Comparison of ENCODE assay signal across 22 cellular contexts in genomic region chr1:93569479-93569878, GRCh38.
"Had no signal": no experiment of that assay in that cellular context is flagged by ENCODE, and none has a peak within 500 bp of the region (broad histone marks: within the 10 kb centered on the region; RNA-seq: fewer than 3 reads in every experiment).

No MANE protein-coding gene starts in this region.

- ATAC-seq: activated naive CD8-positive, alpha-beta T cell treated with anti-CD3 and anti-CD28 coated beads, Interleukin-2, amount 50 U/mL, for 24 hours; activated T-cell treated with anti-CD3 and anti-CD28 coated beads, Interleukin-2, amount 50 U/mL, for 72 hours; esophagus mucosa; pancreas; right cardiac atrium had no signal

- H3K27me3 Mint-ChIP-seq: activated CD4-positive, alpha-beta memory T cell treated with anti-CD3 and anti-CD28 coated beads, Interleukin-2, amount 10 ng/mL, durations not matched to agents 7 days and 5 days; activated naive CD8-positive, alpha-beta T cell treated with anti-CD3 and anti-CD28 coated beads, Interleukin-2, amount 50 U/mL, for 24 hours had no signal

- H3K4me3 ChIP-seq: left ventricle myocardium inferior, pancreas, thoracic aorta had no signal

- H3K27ac ChIP-seq: brain microvascular endothelial cell, neutrophil had no signal

- H3K4me1 Mint-ChIP-seq: activated CD4-positive, alpha-beta memory T cell treated with anti-CD3 and anti-CD28 coated beads, Interleukin-2, amount 10 ng/mL, durations not matched to agents 7 days and 5 days; activated CD4-positive, alpha-beta T cell treated with anti-CD3 and anti-CD28 coated beads, Interleukin-2, amount 10 ng/mL, durations not matched to agents 24 days and 14 days; activated naive CD8-positive, alpha-beta T cell treated with anti-CD3 and anti-CD28 coated beads, Interleukin-2, amount 50 U/mL, for 24 hours had no signal

- DNase-seq: activated CD4-positive, alpha-beta memory T cell treated with anti-CD3 and anti-CD28 coated beads, Interleukin-2, amount 10 ng/mL, durations not matched to agents 7 days and 5 days; activated CD4-positive, alpha-beta T cell treated with anti-CD3 and anti-CD28 coated beads, Interleukin-2, amount 10 ng/mL, durations not matched to agents 24 days and 14 days; activated gamma-delta T cell; activated naive CD4-positive, alpha-beta T cell treated with anti-CD3 and anti-CD28 coated beads, Interleukin-2, amount 50 U/mL, for 16 hours; activated naive CD8-positive, alpha-beta T cell treated with anti-CD3 and anti-CD28 coated beads, Interleukin-2, amount 50 U/mL, for 24 hours; activated T-cell treated with anti-CD3 and anti-CD28 coated beads, Interleukin-2, amount 50 U/mL, for 72 hours; brain microvascular endothelial cell; central memory CD4-positive, alpha-beta T cell; dermis blood vessel endothelial cell; effector CD8-positive, alpha-beta T cell; foreskin melanocyte; glutamatergic neuron; hippocampal formation; left ventricle myocardium inferior; midbrain; pancreas; right cardiac atrium; stimulated activated CD4-positive, alpha-beta T cell treated with anti-CD3 and anti-CD28 coated beads, Interleukin-1b, Interleukin-23, amount 100 ng/mL, for 48 hours had no signal

- H3K27ac Mint-ChIP-seq: activated CD4-positive, alpha-beta memory T cell treated with anti-CD3 and anti-CD28 coated beads, Interleukin-2, amount 10 ng/mL, durations not matched to agents 7 days and 5 days; activated CD4-positive, alpha-beta T cell treated with anti-CD3 and anti-CD28 coated beads, Interleukin-2, amount 10 ng/mL, durations not matched to agents 24 days and 14 days; activated naive CD8-positive, alpha-beta T cell treated with anti-CD3 and anti-CD28 coated beads, Interleukin-2, amount 50 U/mL, for 24 hours; activated T-cell treated with anti-CD3 and anti-CD28 coated beads, Interleukin-2, amount 50 U/mL, for 72 hours; nephron had no signal

- H3K9me3 Mint-ChIP-seq: activated CD4-positive, alpha-beta memory T cell treated with anti-CD3 and anti-CD28 coated beads, Interleukin-2, amount 10 ng/mL, durations not matched to agents 7 days and 5 days; activated CD4-positive, alpha-beta T cell treated with anti-CD3 and anti-CD28 coated beads, Interleukin-2, amount 10 ng/mL, durations not matched to agents 24 days and 14 days; activated naive CD8-positive, alpha-beta T cell treated with anti-CD3 and anti-CD28 coated beads, Interleukin-2, amount 50 U/mL, for 24 hours; activated T-cell treated with anti-CD3 and anti-CD28 coated beads, Interleukin-2, amount 50 U/mL, for 72 hours; nephron had no signal

- H3K27me3 ChIP-seq: brain microvascular endothelial cell, neutrophil, pancreas had no signal

- H3K4me3 Mint-ChIP-seq: activated CD4-positive, alpha-beta memory T cell treated with anti-CD3 and anti-CD28 coated beads, Interleukin-2, amount 10 ng/mL, durations not matched to agents 7 days and 5 days; activated CD4-positive, alpha-beta T cell treated with anti-CD3 and anti-CD28 coated beads, Interleukin-2, amount 10 ng/mL, durations not matched to agents 24 days and 14 days; activated naive CD8-positive, alpha-beta T cell treated with anti-CD3 and anti-CD28 coated beads, Interleukin-2, amount 50 U/mL, for 24 hours; activated T-cell treated with anti-CD3 and anti-CD28 coated beads, Interleukin-2, amount 50 U/mL, for 72 hours; nephron had no signal

- H3K36me3 ChIP-seq: neutrophil had no signal

- H3K9me3 ChIP-seq: left ventricle myocardium inferior, neutrophil, pancreas, thoracic aorta had no signal
